Comparison of ENCODE assay signal across 25 cellular contexts in genomic region chr2:58930541-58930940, GRCh38.
DNase-seq lines count a peak whose midpoint lies in the region; ATAC-seq, FAIRE-seq and TF ChIP-seq lines count a peak whose summit lies in the region.
"Had no signal": no experiment of that assay in that cellular context is flagged by ENCODE, and none has a peak within 500 bp of the region (broad histone marks: within the 10 kb centered on the region; RNA-seq: fewer than 3 reads in every experiment).

No MANE protein-coding gene starts in this region.

- no peaks in the 10 kb centered on the region for H4K20me1 ChIP-seq in astrocyte (ENCODE audit: insufficient read depth, low read length)

- H3K27me3 ChIP-seq in astrocyte (ENCODE audit: insufficient read depth, low read length) (no peaks in the 10 kb centered on the region), dorsolateral prefrontal cortex (no peaks in the 10 kb centered on the region)
- H3K27me3 ChIP-seq: Peyer's patch had no signal

- peaks cover 12% of the 10 kb centered on the region for H3K4me1 Mint-ChIP-seq in astrocyte (ENCODE audit: low read depth, unreplicated experiment)
- H3K4me1 Mint-ChIP-seq in stimulated activated effector memory CD8-positive, alpha-beta T cell treated with anti-CD3 and anti-CD28 coated beads, Interleukin-12 subunit alpha, Interleukin-12 subunit beta, amount 100 ng/mL, for 72 hours: no peaks in the 10 kb centered on the region
- H3K4me1 Mint-ChIP-seq: B cell, IgD-negative memory B cell had no signal

- H3K9me3 Mint-ChIP-seq in astrocyte (ENCODE audit: unreplicated experiment): no peaks in the 10 kb centered on the region
- H3K9me3 Mint-ChIP-seq in stimulated activated effector memory CD8-positive, alpha-beta T cell treated with anti-CD3 and anti-CD28 coated beads, Interleukin-12 subunit alpha, Interleukin-12 subunit beta, amount 100 ng/mL, for 72 hours: no peaks in the 10 kb centered on the region
- H3K9me3 Mint-ChIP-seq: IgD-negative memory B cell had no signal

- H3K4me3 ChIP-seq in astrocyte (ENCODE audit: insufficient read depth, low read depth, low read length) (no peak overlapping the region), dorsolateral prefrontal cortex (no peak overlapping the region)
- H3K4me3 ChIP-seq: Peyer's patch had no signal

- in situ Hi-C loops in G401 (cut with HindIII; ENCODE audit: low sequenced_read_pairs): no loop called here
- in situ Hi-C loops in GM13976 (cut with MboI; ENCODE audit: low sequenced_read_pairs, unreplicated experiment): no loop called here

- H3K27ac Mint-ChIP-seq in astrocyte (ENCODE audit: unreplicated experiment): peak overlapping the region; percentile 11
- no peak overlapping the region for H3K27ac Mint-ChIP-seq in stimulated activated effector memory CD8-positive, alpha-beta T cell treated with anti-CD3 and anti-CD28 coated beads, Interleukin-12 subunit alpha, Interleukin-12 subunit beta, amount 100 ng/mL, for 72 hours
- H3K27ac Mint-ChIP-seq: B cell, IgD-negative memory B cell had no signal

- no peak overlapping the region for H3K9ac ChIP-seq in astrocyte (ENCODE audit: low read length)

- H3K79me2 ChIP-seq in astrocyte (ENCODE audit: insufficient read depth, low read length): no peaks in the 10 kb centered on the region

- no peaks in the 10 kb centered on the region for H3K36me3 Mint-ChIP-seq in astrocyte (ENCODE audit: low read depth, unreplicated experiment)
- no peaks in the 10 kb centered on the region for H3K36me3 Mint-ChIP-seq in stimulated activated effector memory CD8-positive, alpha-beta T cell treated with anti-CD3 and anti-CD28 coated beads, Interleukin-12 subunit alpha, Interleukin-12 subunit beta, amount 100 ng/mL, for 72 hours
- H3K36me3 Mint-ChIP-seq: IgD-negative memory B cell had no signal

- intact Hi-C loops in dorsolateral prefrontal cortex (cut with DNase I): no loop called here

- no peak overlapping the region for H3K4me3 Mint-ChIP-seq in astrocyte (ENCODE audit: unreplicated experiment)
- no peak overlapping the region for H3K4me3 Mint-ChIP-seq in stimulated activated effector memory CD8-positive, alpha-beta T cell treated with anti-CD3 and anti-CD28 coated beads, Interleukin-12 subunit alpha, Interleukin-12 subunit beta, amount 100 ng/mL, for 72 hours
- H3K4me3 Mint-ChIP-seq: B cell, IgD-negative memory B cell had no signal

- no peak overlapping the region for H3K27ac ChIP-seq in astrocyte (ENCODE audit: low read depth, low read length)
- H3K27ac ChIP-seq in dorsolateral prefrontal cortex: peak overlapping the region in 19 of 59 donors; percentile 1 to 63 (median 27)
- H3K27ac ChIP-seq: Peyer's patch had no signal

- no peaks in the 10 kb centered on the region for H3K27me3 Mint-ChIP-seq in astrocyte (ENCODE audit: low read depth, unreplicated experiment)
- H3K27me3 Mint-ChIP-seq: IgD-negative memory B cell had no signal

- no peaks in the 10 kb centered on the region for H3K36me3 ChIP-seq in astrocyte (ENCODE audit: insufficient read depth, low read length)
- H3K36me3 ChIP-seq: Peyer's patch had no signal

- no peak for FAIRE-seq in astrocyte (lab: Jason Lieb, UNC)
- FAIRE-seq: A204.1, D721Med, HTR-8/SVneo had no signal

- no peak for ATAC-seq in stimulated activated effector memory CD8-positive, alpha-beta T cell treated with anti-CD3 and anti-CD28 coated beads, Interleukin-12 subunit alpha, Interleukin-12 subunit beta, amount 100 ng/mL, for 72 hours
- ATAC-seq: HCT116 had no signal

- no peaks in the 10 kb centered on the region for H3K9me3 ChIP-seq in astrocyte (ENCODE audit: insufficient read depth, low read depth, low read length)
- H3K9me3 ChIP-seq: Peyer's patch had no signal

- DNase-seq in G401 (ENCODE audit: low spot score) (peak; percentile 3), astrocyte (ENCODE audit: low read depth) (peak; percentile 39), dorsolateral prefrontal cortex (peak in 8 of 10 donors; percentile 3 to 51 (median 42)), occipital lobe (lab: John Stamatoyannopoulos, UW) (peak; percentile 30), NCI-H446 (lab: John Stamatoyannopoulos, UW) (no peak), GM13976 (ENCODE audit: low spot score) (no peak), HuH-7 (ENCODE audit: low spot score) (no peak)
- DNase-seq in stimulated activated effector memory CD8-positive, alpha-beta T cell treated with anti-CD3 and anti-CD28 coated beads, Interleukin-12 subunit alpha, Interleukin-12 subunit beta, amount 100 ng/mL, for 72 hours (ENCODE audit: low spot score in 2 of 2): no peak
- DNase-seq: DMS53; EL; GOT3; MV-4-11; NCI-H1105 treated with DMSO at 0.1 percent for 48 hours; NCI-H2029 treated with DMSO at 0.1 percent for 48 hours; NCI-H226; NCI-H524; NCI-H774; NK-92 treated with Interleukin-12 subunit alpha and Interleukin-12 subunit beta, amount 100 ng/mL, for 24 hours; Peyer's patch had no signal

- no peak overlapping the region for H2AFZ ChIP-seq in astrocyte (ENCODE audit: low read depth, low read length)

- no peak overlapping the region for H3K4me2 ChIP-seq in astrocyte (ENCODE audit: low read length)

- H3K4me1 ChIP-seq in astrocyte (ENCODE audit: insufficient read depth, low read length): peaks cover 1% of the 10 kb centered on the region
- H3K4me1 ChIP-seq: Peyer's patch had no signal

- TF ChIP-seq CTCF in astrocyte (IDR thresholded peaks at IDR 0.05; ENCODE audit: insufficient read depth, low read depth, low read length) (no peak), dorsolateral prefrontal cortex (IDR thresholded peaks at IDR 0.05 in 54 of 56, conservative IDR thresholded peaks at IDR 0.05 in 2 of 56; ENCODE audit: low read depth in 1 of 56, partially characterized antibody in 56 of 56) (no peak), GM13976 (IDR thresholded peaks at IDR 0.05; ENCODE audit: borderline replicate concordance, control extremely low read depth, extremely low read depth, insufficient read depth, missing control alignments) (no peak)

Comparison
In these comparisons a context has a peak if more than half of its experiments do, and no peak if none do; other contexts are left out.
1. DNase-seq: peak in G401 (single experiment), astrocyte (single experiment), dorsolateral prefrontal cortex (8 of 10) and occipital lobe (single experiment); none in NCI-H446 (0 of 2), GM13976 (single experiment), HuH-7 (single experiment) and stimulated activated effector memory CD8-positive, alpha-beta T cell treated with anti-CD3 and anti-CD28 coated beads, Interleukin-12 subunit alpha, Interleukin-12 subunit beta, amount 100 ng/mL, for 72 hours (0 of 2).